ENCODE assay signal across 25 cellular contexts in genomic region chr5:135599421-135600140, GRCh38. TPM values are rescaled to one million over a fixed set of nuclear protein-coding genes. Genes with fewer than 3 reads are reported as not detected.
DNase-seq lines count a peak whose midpoint lies in the region; ATAC-seq and TF ChIP-seq lines count a peak whose summit lies in the region.
"Had no signal": no experiment of that assay in that cellular context is flagged by ENCODE, and none has a peak within 500 bp of the region (broad histone marks: within the 10 kb centered on the region; RNA-seq: fewer than 3 reads in every experiment).

No MANE protein-coding gene starts in this region.

- H3K9me3 ChIP-seq in neuronal stem cell (replicated peaks in 1 of 2; ENCODE audit: control insufficient read depth in 2 of 2, insufficient read depth in 1 of 2, low read depth in 1 of 2, low read length in 2 of 2): no peaks in the 10 kb centered on the region
- H3K9me3 ChIP-seq: SK-N-SH had no signal

- H3K27me3 ChIP-seq in neuronal stem cell (ENCODE audit: control insufficient read depth in 3 of 3, insufficient read depth in 3 of 3, low read depth in 1 of 3, low read length in 3 of 3): no peaks in the 10 kb centered on the region

- no peak overlapping the region for H2BK12ac ChIP-seq in neuronal stem cell (ENCODE audit: low read length)

- WGBS in neuronal stem cell (ENCODE audit: extremely low coverage in 2 of 2, insufficient read length in 2 of 2, insufficient replicate concordance in 1 of 2), 2 donors: no CpG with 5 or more reads among the region's 6 CpGs

- H3K4ac ChIP-seq in neuronal stem cell (ENCODE audit: low read length): no peak overlapping the region

- no peak overlapping the region for H2BK120ac ChIP-seq in neuronal stem cell (ENCODE audit: low read depth, low read length)

- H3K27me3 Mint-ChIP-seq in activated CD8-positive, alpha-beta memory T cell treated with anti-CD3 and anti-CD28 coated beads, Interleukin-2, amount 10 ng/mL, durations not matched to agents 7 days and 5 days: peaks cover 7% of the 10 kb centered on the region

- H2AFZ ChIP-seq in neuronal stem cell (ENCODE audit: low read length): no peak overlapping the region

- H3K36me3 ChIP-seq in neuronal stem cell (replicated peaks in 1 of 2; ENCODE audit: control insufficient read depth in 2 of 2, insufficient read depth in 2 of 2, low read length in 2 of 2): no peaks in the 10 kb centered on the region

- H3K4me2 ChIP-seq in neuronal stem cell (ENCODE audit: insufficient read depth, low read length, poor library complexity, severe bottlenecking): no peak overlapping the region
- H3K4me2 ChIP-seq: SK-N-SH had no signal

- no peak overlapping the region for H3K27ac ChIP-seq in coronary artery
- H3K27ac ChIP-seq in neuronal stem cell (replicated peaks; ENCODE audit: low read length): no peak overlapping the region

- peaks cover 0 to 9% of the 10 kb centered on the region in 2 donors for H3K4me1 ChIP-seq in neuronal stem cell (ENCODE audit: control insufficient read depth in 2 of 2, insufficient read depth in 1 of 2, low read depth in 1 of 2, low read length in 2 of 2)

- peak; percentile 7 for DNase-seq in activated CD8-positive, alpha-beta memory T cell treated with anti-CD3 and anti-CD28 coated beads, Interleukin-2, amount 10 ng/mL, durations not matched to agents 7 days and 5 days
- DNase-seq in activated CD8-positive, alpha-beta memory T cell treated with anti-CD3 and anti-CD28 coated beads, Interleukin-2, amount 50 U/mL, for 48 hours: no peak
- DNase-seq in coronary artery (ENCODE audit: low spot score) (peak; percentile 41), neuronal stem cell (ENCODE audit: low spot score) (no peak), NCI-H2171 treated with DMSO at 0.1 percent for 48 hours (lab: John Stamatoyannopoulos, UW) (no peak), NCI-H2081 (lab: John Stamatoyannopoulos, UW) (no peak)
- DNase-seq: AML-193; DMS53; GF-D8; H7; Kasumi-1; NCI-H1417 treated with DMSO at 0.1 percent for 48 hours; NCI-H187; NCI-H2107; NCI-H226; NCI-H524; NCI-H774; NK-92 treated with Interleukin-12 subunit alpha and Interleukin-12 subunit beta, amount 100 ng/mL, for 24 hours; SIG-M5; SK-N-SH had no signal

- H3K14ac ChIP-seq in neuronal stem cell (ENCODE audit: low read length): no peak overlapping the region

- H4K8ac ChIP-seq in neuronal stem cell (ENCODE audit: low read depth, low read length): no peak overlapping the region

- H3K23ac ChIP-seq in neuronal stem cell (ENCODE audit: low read depth, low read length, poor library complexity): no peak overlapping the region

- CTCF ChIA-PET in activated CD8-positive, alpha-beta memory T cell treated with anti-CD3 and anti-CD28 coated beads, Interleukin-2, amount 10 ng/mL, durations not matched to agents 7 days and 5 days (lab: Charles Lee): interaction anchor here (1.5 kb wide), 1 partner anchor 33 kb away, joined by 3 read pairs; no protein-coding TSS in a partner anchor

- no peaks in the 10 kb centered on the region for H3K4me1 Mint-ChIP-seq in activated CD8-positive, alpha-beta memory T cell treated with anti-CD3 and anti-CD28 coated beads, Interleukin-2, amount 10 ng/mL, durations not matched to agents 7 days and 5 days

- ATAC-seq in activated CD8-positive, alpha-beta memory T cell treated with anti-CD3 and anti-CD28 coated beads, Interleukin-2, amount 10 ng/mL, durations not matched to agents 7 days and 5 days: no peak
- no peak for ATAC-seq in GM18498 (IDR thresholded peaks at IDR 0.05; ENCODE audit: unreplicated experiment)

- H3K4me3 Mint-ChIP-seq in activated CD8-positive, alpha-beta memory T cell treated with anti-CD3 and anti-CD28 coated beads, Interleukin-2, amount 10 ng/mL, durations not matched to agents 7 days and 5 days: no peak overlapping the region
- H3K4me3 Mint-ChIP-seq: CD14-positive monocyte had no signal

- peak overlapping the region; percentile 15 for H3K18ac ChIP-seq in neuronal stem cell (ENCODE audit: low read length)

- no peaks in the 10 kb centered on the region for H3K9me3 Mint-ChIP-seq in activated CD8-positive, alpha-beta memory T cell treated with anti-CD3 and anti-CD28 coated beads, Interleukin-2, amount 10 ng/mL, durations not matched to agents 7 days and 5 days (ENCODE audit: low read depth)

- no peak overlapping the region for H2AK5ac ChIP-seq in neuronal stem cell (ENCODE audit: low read depth, low read length)

- no peak overlapping the region for H2BK15ac ChIP-seq in neuronal stem cell (ENCODE audit: low read length)

- no peaks in the 10 kb centered on the region for H3K79me1 ChIP-seq in neuronal stem cell (ENCODE audit: low read depth, low read length)

- H2BK5ac ChIP-seq in neuronal stem cell (ENCODE audit: low read length): no peak overlapping the region

- no peak overlapping the region for H4K91ac ChIP-seq in neuronal stem cell (ENCODE audit: low read depth, low read length, poor library complexity)

- no peak overlapping the region for H3K27ac Mint-ChIP-seq in activated CD8-positive, alpha-beta memory T cell treated with anti-CD3 and anti-CD28 coated beads, Interleukin-2, amount 10 ng/mL, durations not matched to agents 7 days and 5 days
- H3K27ac Mint-ChIP-seq: CD14-positive monocyte had no signal

- TF ChIP-seq CTCF in coronary artery (IDR thresholded peaks at IDR 0.05): no peak

- no peaks in the 10 kb centered on the region for H3K36me3 Mint-ChIP-seq in activated CD8-positive, alpha-beta memory T cell treated with anti-CD3 and anti-CD28 coated beads, Interleukin-2, amount 10 ng/mL, durations not matched to agents 7 days and 5 days
- H3K36me3 Mint-ChIP-seq: CD14-positive monocyte had no signal

- H3K9ac ChIP-seq in neuronal stem cell (ENCODE audit: low read depth, low read length, poor library complexity): no peak overlapping the region
- H3K9ac ChIP-seq: SK-N-SH had no signal

- H3K4me3 ChIP-seq in coronary artery: no peak overlapping the region
- H3K4me3 ChIP-seq in neuronal stem cell (ENCODE audit: low read length in 2 of 2): no peak overlapping the region

RNA-seq across cellular contexts. Expression of gene CXCL14, which starts 20.8 kb away (rescaled TPM):
- total RNA-seq in activated CD8-positive, alpha-beta memory T cell treated with anti-CD3 and anti-CD28 coated beads, Interleukin-2, amount 10 ng/mL, durations not matched to agents 7 days and 5 days: not detected
- 1.7 TPM for polyA plus RNA-seq in neuronal stem cell (2013, experiment 1 of 2)
- 1.8 TPM for polyA plus RNA-seq in neuronal stem cell (2013, experiment 2 of 2)
- total RNA-seq: A172, MCF 10A had no signal
- polyA plus RNA-seq: AG04450 had no signal

Comparison
In these comparisons a context has a peak if more than half of its experiments do, and no peak if none do; other contexts are left out.
1. DNase-seq: peak in activated CD8-positive, alpha-beta memory T cell treated with anti-CD3 and anti-CD28 coated beads, Interleukin-2, amount 10 ng/mL, durations not matched to agents 7 days and 5 days (single experiment) and coronary artery (single experiment); none in activated CD8-positive, alpha-beta memory T cell treated with anti-CD3 and anti-CD28 coated beads, Interleukin-2, amount 50 U/mL, for 48 hours (single experiment), neuronal stem cell (single experiment), NCI-H2171 treated with DMSO at 0.1 percent for 48 hours (single experiment) and NCI-H2081 (0 of 2).